22 cellular contexts compared by ENCODE assay signal in the genomic region with DNA sequence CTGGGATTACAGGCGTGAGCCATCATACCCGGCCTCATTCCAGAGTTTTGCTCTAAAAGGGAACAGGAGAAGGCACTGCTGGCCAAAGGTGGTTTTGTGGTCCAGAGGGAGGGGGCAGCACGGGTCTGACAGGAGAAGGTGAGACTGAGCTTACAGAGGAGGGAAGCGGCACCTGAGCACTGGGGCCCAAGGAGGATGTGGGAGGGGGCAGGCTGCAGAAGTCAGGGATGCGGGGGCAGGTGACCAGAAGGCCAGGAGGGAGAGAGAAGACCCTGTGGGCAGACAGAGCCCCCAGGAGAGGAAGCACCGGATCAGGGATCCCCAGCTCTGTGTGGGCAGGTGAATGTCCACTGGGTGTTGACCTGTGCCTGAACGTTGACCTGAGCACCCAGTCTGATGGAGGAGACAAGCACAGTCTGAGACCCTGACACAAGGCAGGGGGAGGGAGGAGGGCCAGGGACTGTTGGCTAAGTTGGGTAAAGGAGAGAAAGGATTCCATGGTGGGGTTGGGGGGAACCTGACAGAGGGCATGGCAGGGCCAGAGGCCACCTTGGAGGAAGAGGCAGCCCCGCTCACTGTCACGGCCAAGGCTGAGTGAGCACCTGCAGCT.
"Had no signal": no experiment of that assay in that cellular context is flagged by ENCODE, and none has a peak within 500 bp of the region (broad histone marks: within the 10 kb centered on the region; RNA-seq: fewer than 3 reads in every experiment).

No MANE protein-coding gene starts in this region.

- H3K27me3 ChIP-seq: sigmoid colon, upper lobe of right lung, vagina had no signal

- FAIRE-seq: colon, endothelial cell of umbilical vein, keratinocyte had no signal

- H3K9me3 ChIP-seq: left ventricle myocardium inferior, lower lobe of right lung, sigmoid colon, tibial artery, upper lobe of right lung, vagina had no signal

- ATAC-seq: foreskin keratinocyte, left cardiac atrium, lower lobe of right lung, upper lobe of right lung had no signal

- H3K36me3 ChIP-seq: left ventricle myocardium inferior, lower lobe of right lung, sigmoid colon, tibial artery, upper lobe of right lung, vagina had no signal

- H3K36me3 Mint-ChIP-seq: memory B cell had no signal

- H3K9me3 Mint-ChIP-seq: dendritic cell treated with granulocyte-macrophage colony-stimulating factor and Interleukin-4, amounts not matched to agents 40 ng/mL and 50 ng/mL, for 4 days; endodermal cell; immature natural killer cell; memory B cell; nephron had no signal

- H3K27ac ChIP-seq: foreskin keratinocyte, left ventricle myocardium inferior, lower lobe of right lung, sigmoid colon, tibial artery, upper lobe of right lung, vagina had no signal

- H3K4me1 ChIP-seq: tibial artery had no signal

- H3K27ac Mint-ChIP-seq: dendritic cell treated with granulocyte-macrophage colony-stimulating factor and Interleukin-4, amounts not matched to agents 40 ng/mL and 50 ng/mL, for 4 days; endodermal cell; memory B cell; nephron had no signal

- DNase-seq: endodermal cell; erythroblast; foreskin keratinocyte; immature natural killer cell; left cardiac atrium; left ventricle myocardium inferior; lower lobe of right lung; midbrain; sigmoid colon; stimulated activated CD4-positive, alpha-beta T cell treated with anti-CD3 and anti-CD28 coated beads, Interleukin-2, amount 100 ng/mL, for 24 hours; stimulated activated CD4-positive, alpha-beta T cell treated with anti-CD3 and anti-CD28 coated beads, Interleukin-4, amount 100 ng/mL, for 4 hours; stimulated activated naive CD4-positive, alpha-beta T cell; tibial artery; upper lobe of right lung had no signal

- H3K4me3 ChIP-seq: left ventricle myocardium inferior, lower lobe of right lung, sigmoid colon, skin epidermis, tibial artery, upper lobe of right lung, vagina had no signal

- H3K4me3 Mint-ChIP-seq: dendritic cell treated with granulocyte-macrophage colony-stimulating factor and Interleukin-4, amounts not matched to agents 40 ng/mL and 50 ng/mL, for 4 days; endodermal cell; immature natural killer cell; memory B cell; nephron had no signal
